ENCODE assay signal across 17 cellular contexts in genomic region chr19:45590300-45591003, GRCh38. TPM values are rescaled to one million over a fixed set of nuclear protein-coding genes. Genes with fewer than 3 reads are reported as not detected.
DNase-seq lines count a peak whose midpoint lies in the region; ATAC-seq, FAIRE-seq and TF ChIP-seq lines count a peak whose summit lies in the region.
"Had no signal": no experiment of that assay in that cellular context is flagged by ENCODE, and none has a peak within 500 bp of the region (broad histone marks: within the 10 kb centered on the region; RNA-seq: fewer than 3 reads in every experiment).

No MANE protein-coding gene starts in this region.

- no peak for TF ChIP-seq EP300 in A549 (IDR thresholded peaks at IDR 0.05)

- no peak; the same call in 1 of the 2 replicates for TF ChIP-seq POLR2A in A549 (IDR thresholded peaks at IDR 0.05; ENCODE audit: low read length)

- H4K91ac ChIP-seq in mesenchymal stem cell (ENCODE audit: low read length), result no peak overlapping the region

- DNase-seq in A549 (ENCODE audit: low read depth in 1 of 2, low spot score in 1 of 2) (no peak), GM23338 (ENCODE audit: low spot score) (no peak), T-helper 17 cell (no peak), mesenchymal stem cell (no peak), NCI-H2227 (lab: John Stamatoyannopoulos, UW; ENCODE audit: unreplicated experiment) (no peak), urothelium cell line (ENCODE audit: low spot score) (no peak)
- DNase-seq: MG63, NCI-H1105, NCI-H226, NCI-H524 treated with DMSO at 0.1 percent for 48 hours had no signal

- H3K27ac ChIP-seq in A549 (no peak overlapping the region), GM23338 (ENCODE audit: low read depth) (no peak overlapping the region), mesenchymal stem cell (ENCODE audit: low read length, poor library complexity, severe bottlenecking) (no peak overlapping the region)
- H3K27ac ChIP-seq: HL-60 had no signal

- H3K4me2 ChIP-seq in A549, result no peak overlapping the region; the same call in 2 of the 3 replicates
- H3K4me2 ChIP-seq in GM23338, result peak overlapping the region; percentile 68
- H3K4me2 ChIP-seq in mesenchymal stem cell (ENCODE audit: low read length, poor library complexity, severe bottlenecking), result no peak overlapping the region

- H3K79me1 ChIP-seq in mesenchymal stem cell (replicated peaks; ENCODE audit: low read length, poor library complexity, severe bottlenecking), result no peaks in the 10 kb centered on the region

- no peak overlapping the region for H3K14ac ChIP-seq in mesenchymal stem cell (ENCODE audit: low read length in 2 of 2)

- H3K9me3 Mint-ChIP-seq in GM23338, result peaks cover 8% of the 10 kb centered on the region; the same call in 2 of the 3 replicates

- H3K9me2 ChIP-seq in GM23338 (ENCODE audit: insufficient read depth), result no peaks in the 10 kb centered on the region

- H3K4me1 ChIP-seq in A549 (peaks cover 5% of the 10 kb centered on the region), GM23338 (ENCODE audit: insufficient read depth) (0 out of 2 replicates have a peak, but pooled peaks cover 1% of the 10 kb centered on the region), mesenchymal stem cell (ENCODE audit: control insufficient read depth, insufficient read depth, low read depth, low read length) (peaks cover 3% of the 10 kb centered on the region)

- H2BK12ac ChIP-seq in mesenchymal stem cell (ENCODE audit: low read length in 2 of 2), result no peak overlapping the region

- 47% methylated on average over 15 of the region's 15 CpGs for WGBS in A549 (ENCODE audit: missing lambda C conversion rate)
- WGBS in mesenchymal stem cell, result 67% methylated on average over 15 of the region's 15 CpGs

- H3K36me3 ChIP-seq in GM23338 (ENCODE audit: insufficient read depth) (no peaks in the 10 kb centered on the region), mesenchymal stem cell (ENCODE audit: control insufficient read depth in 1 of 2, insufficient read depth in 2 of 2, low read depth in 1 of 2, low read length in 2 of 2) (peaks cover 0 to 5% of the 10 kb centered on the region in 2 experiments)
- H3K36me3 ChIP-seq: MG63 had no signal

- POLR2A ChIA-PET in A549 (lab: Yijun Ruan, JAX), result interaction anchor here (1.4 kb wide), 1 partner anchor 52 kb away, joined by 3 read pairs; no protein-coding TSS in a partner anchor

- H2BK120ac ChIP-seq in mesenchymal stem cell (ENCODE audit: low read depth, low read length), result no peak overlapping the region

- H3K27ac Mint-ChIP-seq in GM23338 (no peak overlapping the region), T-helper 17 cell (peak overlapping the region; percentile 73)
- H3K27ac Mint-ChIP-seq: H9 had no signal

- H3K27me3 Mint-ChIP-seq in GM23338 (ENCODE audit: insufficient read depth, low read depth, poor library complexity), result peaks cover 24% of the 10 kb centered on the region
- H3K27me3 Mint-ChIP-seq in T-helper 17 cell, result peaks cover 40% of the 10 kb centered on the region

- H3K23ac ChIP-seq in mesenchymal stem cell (ENCODE audit: low read length in 2 of 2), result no peak overlapping the region

- no peak for TF ChIP-seq CTCF in A549 (IDR thresholded peaks at IDR 0.05)
- no peak for TF ChIP-seq CTCF in GM23338 (conservative IDR thresholded peaks at IDR 0.05; ENCODE audit: low read depth in 2 of 2)

- no peaks in the 10 kb centered on the region; the same call in 1 of the 2 replicates for H4K20me1 ChIP-seq in GM23338 (replicated peaks; ENCODE audit: insufficient read depth)

- H3K4ac ChIP-seq in mesenchymal stem cell (ENCODE audit: low read depth in 1 of 2, low read length in 2 of 2), result no peak overlapping the region

- no peak overlapping the region for H2BK5ac ChIP-seq in mesenchymal stem cell (ENCODE audit: low read depth, low read length, poor library complexity, severe bottlenecking)

- H3K36me3 Mint-ChIP-seq in GM23338 (ENCODE audit: low read depth), result no peaks in the 10 kb centered on the region; the same call in 2 of the 3 replicates
- H3K36me3 Mint-ChIP-seq in T-helper 17 cell (ENCODE audit: low read depth), result peaks cover 12% of the 10 kb centered on the region
- H3K36me3 Mint-ChIP-seq: CD4-positive, CD25-positive, alpha-beta regulatory T cell had no signal

- H3K4me3 ChIP-seq in A549 (no peak overlapping the region), GM23338 (peak overlapping the region; percentile 39; the same call in 1 of the 2 replicates), mesenchymal stem cell (ENCODE audit: insufficient read depth in 1 of 2, low read depth in 1 of 2, low read length in 2 of 2) (no peak overlapping the region)
- H3K4me3 ChIP-seq: MG63 had no signal

- peaks cover 2% of the 10 kb centered on the region; the same call in 2 of the 3 replicates for H3K4me1 Mint-ChIP-seq in GM23338
- peaks cover 14% of the 10 kb centered on the region for H3K4me1 Mint-ChIP-seq in T-helper 17 cell

- no peak overlapping the region for H2AK5ac ChIP-seq in mesenchymal stem cell (ENCODE audit: low read length, severe bottlenecking)

- ATAC-seq in A549 (peak; percentile 19 to 40; a peak in 4 of 6 replicates), GM23338 (peak; percentile 51), T-helper 17 cell (no peak), HG03457 (IDR thresholded peaks at IDR 0.05; ENCODE audit: unreplicated experiment) (no peak)

- no peak overlapping the region for H2BK15ac ChIP-seq in mesenchymal stem cell (ENCODE audit: low read depth, poor library complexity, severe bottlenecking)

- CTCF ChIA-PET in A549 (lab: Yijun Ruan, JAX), result interaction anchor here (0.6 to 4.2 kb wide), 29 partner anchors 10 to 520 kb away, joined by 3 to 92 read pairs (median 5); partner anchors contain the start of genes EML2, MEIOSIN, QPCTL and SIX5

- peak overlapping the region; percentile 36 for H4K8ac ChIP-seq in mesenchymal stem cell (ENCODE audit: low read length)

- peaks cover 40% of the 10 kb centered on the region for H3K27me3 ChIP-seq in GM23338 (ENCODE audit: insufficient read depth)
- peaks cover 17 to 27% of the 10 kb centered on the region in 2 experiments for H3K27me3 ChIP-seq in mesenchymal stem cell (ENCODE audit: control insufficient read depth in 1 of 2, insufficient read depth in 1 of 2, low read length in 2 of 2)
- H3K27me3 ChIP-seq: MG63 had no signal

- no peak for TF ChIP-seq RAD21 in A549 (conservative IDR thresholded peaks at IDR 0.05 in 1 of 2, IDR thresholded peaks at IDR 0.05 in 1 of 2)

- H2AFZ ChIP-seq in GM23338 (peak overlapping the region; percentile 92), mesenchymal stem cell (ENCODE audit: low read depth, low read length) (no peak overlapping the region)

- no peak overlapping the region for H3K4me3 Mint-ChIP-seq in GM23338
- H3K4me3 Mint-ChIP-seq in T-helper 17 cell, result no peak overlapping the region

- peaks cover 6% of the 10 kb centered on the region for H3F3A ChIP-seq in GM23338 (replicated peaks; ENCODE audit: low read depth)

- H3K18ac ChIP-seq in mesenchymal stem cell (ENCODE audit: low read depth in 1 of 2, low read length in 2 of 2), result no peak overlapping the region

- FAIRE-seq in A549 (lab: Jason Lieb, UNC), result no peak
- FAIRE-seq in urothelium cell line (lab: Jason Lieb, UNC), result no peak
- FAIRE-seq: HTR-8/SVneo had no signal

- H3K79me2 ChIP-seq in GM23338 (replicated peaks; ENCODE audit: insufficient read depth), result no peaks in the 10 kb centered on the region

- no peak overlapping the region for H3K9ac ChIP-seq in mesenchymal stem cell (ENCODE audit: low read length)

- H3K9me3 ChIP-seq in A549, result no peaks in the 10 kb centered on the region
- no peaks in the 10 kb centered on the region for H3K9me3 ChIP-seq in T-helper 17 cell (ENCODE audit: control insufficient read depth, low read length, poor library complexity, severe bottlenecking)
- no peaks in the 10 kb centered on the region for H3K9me3 ChIP-seq in mesenchymal stem cell (ENCODE audit: control insufficient read depth, low read length)
- H3K9me3 ChIP-seq: Caco-2, MG63 had no signal

TF ChIP-seq in A549, 52 proteins besides CTCF, POLR2A, EP300 and RAD21 (continues in another document):
- no peak for TF ChIP-seq MAFK (IDR thresholded peaks at IDR 0.05; ENCODE audit: partially characterized antibody)
- TF ChIP-seq POLR2AphosphoS2 (conservative IDR thresholded peaks at IDR 0.05; ENCODE audit: low read length), result no peak

TF ChIP-seq in GM23338, 12 proteins besides CTCF, POLR2A, EP300 and RAD21 (continues in another document):
- TF ChIP-seq JUNB (IDR thresholded peaks at IDR 0.05; ENCODE audit: unreplicated experiment), result no peak
- TF ChIP-seq STAT1 (IDR thresholded peaks at IDR 0.05; ENCODE audit: unreplicated experiment), result no peak

RNA-seq across cellular contexts. Expression of gene OPA3, which starts 5.8 kb away (rescaled TPM):
- 21.8 and 29.1 TPM in 2 replicates for polyA plus RNA-seq in A549 (2011; rRNA removed)
- polyA plus RNA-seq in A549 (2012; cell fraction: cytosol; rRNA removed), result 20.3 and 24.2 TPM in 2 replicates
- 16.1 and 21.2 TPM in 2 replicates for polyA plus RNA-seq in A549 (2012; cell fraction: nucleus; rRNA removed)
- polyA plus RNA-seq in A549 (2017; fragmentation: RNase III; extraction: RNeasy Plus Mini Kit Qiagen cat#74134 plus additional on column Dnase treatment), result 13.8 to 15.9 TPM (median 15.6 TPM) in 3 replicates
- polyA minus RNA-seq in A549 (2011; rRNA and poly(A)+ RNA removed), result 28.9 and 29.3 TPM in 2 replicates
- total RNA-seq in GM23338 (2014; rRNA removed; shearing (Covaris generic)), result 13.5 and 14.5 TPM in 2 replicates
- 9.1 and 11.5 TPM in 2 replicates for polyA plus RNA-seq in GM23338 (2016; fragmentation: Nextera tagmentation; extraction: Ambion mirVana)
- 1 to 10 TPM; 8.3 to 9.4 TPM for total RNA-seq in T-helper 17 cell
- polyA plus RNA-seq in mesenchymal stem cell (2013, experiment 1 of 2), result 13.4 TPM
- 13.7 TPM for polyA plus RNA-seq in mesenchymal stem cell (2013, experiment 2 of 2)

RNA-seq across cellular contexts. Expression of gene GPR4, which starts 11.6 kb away (rescaled TPM):
- 0.10 TPM in 1 of 2 replicates, not detected in the other for polyA plus RNA-seq in A549 (2011; rRNA removed)
- polyA plus RNA-seq in A549 (2012; cell fraction: cytosol; rRNA removed), result 0.05 TPM in 1 of 2 replicates, not detected in the other
- 0.23 and 0.40 TPM in 2 replicates for polyA plus RNA-seq in A549 (2012; cell fraction: nucleus; rRNA removed)
- polyA plus RNA-seq in A549 (2017; fragmentation: RNase III; extraction: RNeasy Plus Mini Kit Qiagen cat#74134 plus additional on column Dnase treatment), result 0.03 to 0.12 TPM (median 0.04 TPM) in 3 replicates
- polyA minus RNA-seq in A549 (2011; rRNA and poly(A)+ RNA removed), result 0.29 TPM in 1 of 2 replicates, not detected in the other
- 0.14 and 0.35 TPM in 2 replicates for total RNA-seq in GM23338 (2014; rRNA removed; shearing (Covaris generic))
- polyA plus RNA-seq in GM23338 (2016; fragmentation: Nextera tagmentation; extraction: Ambion mirVana), result 0.06 and 0.59 TPM in 2 replicates
- not detected for total RNA-seq in T-helper 17 cell
- 0.73 TPM for polyA plus RNA-seq in mesenchymal stem cell (2013, experiment 1 of 2)
- polyA plus RNA-seq in mesenchymal stem cell (2013, experiment 2 of 2), result 0.77 TPM
- total RNA-seq: Caco-2; CD4-positive, CD25-positive, alpha-beta regulatory T cell; RPMI7951 had no signal
- polyA plus RNA-seq: CD4-positive, CD25-positive, alpha-beta regulatory T cell had no signal

RNA-seq across cellular contexts. Expression of gene EML2, which starts 48.7 kb away (rescaled TPM):
- polyA plus RNA-seq in A549 (2011; rRNA removed) (19.9 and 22.7 TPM in 2 replicates), A549 (2017; fragmentation: RNase III; extraction: RNeasy Plus Mini Kit Qiagen cat#74134 plus additional on column Dnase treatment) (25.9 to 30.6 TPM (median 29.0 TPM) in 3 replicates), GM23338 (2016; fragmentation: Nextera tagmentation; extraction: Ambion mirVana) (7.1 and 8.0 TPM in 2 replicates)
- polyA plus RNA-seq in A549 (2012; cell fraction: cytosol; rRNA removed), result 29.1 and 29.3 TPM in 2 replicates
- 116 and 131 TPM in 2 replicates for polyA plus RNA-seq in A549 (2012; cell fraction: nucleus; rRNA removed)
- polyA minus RNA-seq in A549 (2011; rRNA and poly(A)+ RNA removed), result 51.0 and 56.1 TPM in 2 replicates
- total RNA-seq in GM23338 (2014; rRNA removed; shearing (Covaris generic)), result 28.9 and 33.9 TPM in 2 replicates
- total RNA-seq in T-helper 17 cell, result 10 to 100 TPM; 58.1 to 61.2 TPM
- polyA plus RNA-seq in mesenchymal stem cell (2013, experiment 1 of 2), result 13.5 TPM
- 13.8 TPM for polyA plus RNA-seq in mesenchymal stem cell (2013, experiment 2 of 2)

Comparison
In these comparisons a context has a peak if more than half of its experiments do, and no peak if none do; other contexts are left out.
1. ATAC-seq: peak in A549 (2 of 2) and GM23338 (single experiment); none in T-helper 17 cell (single experiment) and HG03457 (single experiment).